In genomic region chr4:186725422-186726149, GRCh38 we compare ENCODE assay signal across 8 cellular contexts. TPM values are rescaled to one million over a fixed set of nuclear protein-coding genes. Genes with fewer than 3 reads are reported as not detected.
DNase-seq lines count a peak whose midpoint lies in the region; ATAC-seq and TF ChIP-seq lines count a peak whose summit lies in the region.

No MANE protein-coding gene starts in this region.

- peak overlapping the region; percentile 72 for H3K4me3 ChIP-seq in right cardiac atrium (ENCODE audit: low read length)
- H3K4me3 ChIP-seq in prostate gland: peak overlapping the region; percentile 74 to 80

- H3K27me3 ChIP-seq in right cardiac atrium (ENCODE audit: control insufficient read depth, insufficient read depth) (no peaks in the 10 kb centered on the region), prostate gland (replicated peaks; ENCODE audit: insufficient read depth) (no peaks in the 10 kb centered on the region)

- peak overlapping the region; percentile 60 for H3K27ac ChIP-seq in right cardiac atrium (ENCODE audit: low read length)
- H3K27ac ChIP-seq in prostate gland: peak overlapping the region; percentile 89 to 92

- no peaks in the 10 kb centered on the region for H3K36me3 ChIP-seq in prostate gland

- H3K9me3 ChIP-seq in right cardiac atrium (ENCODE audit: control insufficient read depth, low read length) (no peaks in the 10 kb centered on the region), prostate gland (no peaks in the 10 kb centered on the region)

- no peak for TF ChIP-seq POLR2A in prostate gland (IDR thresholded peaks at IDR 0.05)

- TF ChIP-seq CTCF in prostate gland (IDR thresholded peaks at IDR 0.05): peak; percentile 29 to 81 (median 74)

- DNase-seq in GM04503 (ENCODE audit: low read depth) (peak; percentile 37), NCI-H1105 (lab: John Stamatoyannopoulos, UW) (peak; percentile 25), amniotic stem cell (lab: John Stamatoyannopoulos, UW) (peak; percentile 77), right cardiac atrium (peak; percentile 75 to 92 (median 89)), prostate gland (ENCODE audit: low spot score) (peak; percentile 87), DMS79 treated with DMSO at 0.1 percent for 48 hours (lab: John Stamatoyannopoulos, UW) (no peak)

- no peaks in the 10 kb centered on the region for H3K4me1 ChIP-seq in right cardiac atrium (ENCODE audit: control insufficient read depth, insufficient read depth, low read length)
- no peaks in the 10 kb centered on the region for H3K4me1 ChIP-seq in prostate gland (replicated peaks)

- WGBS in right cardiac atrium: under 1% methylated on average over 35 of the region's 35 CpGs
- under 1% methylated on average over 26 of the region's 35 CpGs for WGBS in prostate gland

- ATAC-seq in right cardiac atrium: peak; percentile 77 to 82
- ATAC-seq in GM21619 (IDR thresholded peaks at IDR 0.05; ENCODE audit: unreplicated experiment): no peak
- no peak for ATAC-seq in activated CD4-positive, CD25-positive, alpha-beta regulatory T cell treated with anti-CD3 and anti-CD28 coated beads, Interleukin-2, amount 50 U/mL, for 24 hours

- intact Hi-C loops in right cardiac atrium (cut with DNase I) (loop anchor here in 2 of 4 donors (2.0 to 10.0 kb wide), 2 partner anchors 53 to 61 kb away; no protein-coding TSS in a partner anchor), prostate gland (cut with DNase I) (loop anchor here (2.0 kb wide), 1 partner anchor 49 kb away; no protein-coding TSS in a partner anchor)

RNA-seq across cellular contexts. Expression of gene FAT1, which starts 1.9 kb away (rescaled TPM):
- 10 to 100 TPM; 76.7 to 95.2 (median 82.9) TPM for total RNA-seq in right cardiac atrium
- 29.7 TPM for polyA plus RNA-seq in right cardiac atrium
- total RNA-seq in prostate gland: 100 to 1,000 TPM; 175 to 215 TPM

Comparison
In these comparisons a context has a peak if more than half of its experiments do, and no peak if none do; other contexts are left out.
1. ATAC-seq: peak in right cardiac atrium (2 of 2); none in GM21619 (single experiment) and activated CD4-positive, CD25-positive, alpha-beta regulatory T cell treated with anti-CD3 and anti-CD28 coated beads, Interleukin-2, amount 50 U/mL, for 24 hours (0 of 2).